ENCODE assay signal across 8 cellular contexts in genomic region chr19:17873661-17874422, GRCh38. TPM values are rescaled to one million over a fixed set of nuclear protein-coding genes. Genes with fewer than 3 reads are reported as not detected.
A peak's percentile ranks its signal among the peaks of the same experiment; 100 is the strongest.
DNase-seq lines count a peak whose midpoint lies in the region; ATAC-seq lines count a peak whose summit lies in the region.

No MANE protein-coding gene starts in this region.

- peak overlapping the region; percentile 85 to 93 for H3K4me3 Mint-ChIP-seq in activated T-cell treated with anti-CD3 and anti-CD28 coated beads, Interleukin-2, amount 50 U/mL, for 72 hours

- H3K4me1 Mint-ChIP-seq in activated T-cell treated with anti-CD3 and anti-CD28 coated beads, Interleukin-2, amount 50 U/mL, for 72 hours (ENCODE audit: low read depth), result peaks cover 10% of the 10 kb centered on the region

- peak; percentile 30 for DNase-seq in DMS153 treated with DMSO at 0.1 percent for 48 hours (lab: John Stamatoyannopoulos, UW; ENCODE audit: unreplicated experiment)
- no peak for DNase-seq in DMS153 (lab: John Stamatoyannopoulos, UW)
- peak; percentile 25 for DNase-seq in NOMO-1 treated with dmso at 0.1 percent for 144 hours (lab: John Stamatoyannopoulos, UW; ENCODE audit: unreplicated experiment)
- DNase-seq in activated T-cell treated with anti-CD3 and anti-CD28 coated beads, Interleukin-2, amount 50 U/mL, for 72 hours, result peak; percentile 73 to 76
- DNase-seq in stimulated activated CD8-positive, alpha-beta memory T cell treated with anti-CD3 and anti-CD28 coated beads, Interleukin-4, amount 100 ng/mL, for 48 hours, result peak; percentile 82
- DNase-seq in Ammon's horn (ENCODE audit: low spot score), result no peak
- no peak for DNase-seq in pons (ENCODE audit: low spot score)

- H3K27ac Mint-ChIP-seq in activated T-cell treated with anti-CD3 and anti-CD28 coated beads, Interleukin-2, amount 50 U/mL, for 72 hours, result no peak overlapping the region

- H3K9me3 Mint-ChIP-seq in activated T-cell treated with anti-CD3 and anti-CD28 coated beads, Interleukin-2, amount 50 U/mL, for 72 hours, result no peaks in the 10 kb centered on the region

- peaks cover 4% of the 10 kb centered on the region; the same call in 1 of the 2 replicates for H3K4me1 ChIP-seq in iPS-20b (ENCODE audit: insufficient read depth, low read length)

- H3K4me3 ChIP-seq in iPS-20b (ENCODE audit: low read length), result peak overlapping the region; percentile 75

- ATAC-seq in activated T-cell treated with anti-CD3 and anti-CD28 coated beads, Interleukin-2, amount 50 U/mL, for 72 hours (replicated peaks in 1 of 2), result peak; percentile 70 to 75

- peak overlapping the region; percentile 45; the same call in 1 of the 2 replicates for H3K9ac ChIP-seq in iPS-20b (ENCODE audit: low read depth, low read length)

- H3K36me3 ChIP-seq in iPS-20b (ENCODE audit: insufficient read depth, low read depth, low read length), result no peaks in the 10 kb centered on the region

- no peaks in the 10 kb centered on the region for H3K27me3 Mint-ChIP-seq in activated T-cell treated with anti-CD3 and anti-CD28 coated beads, Interleukin-2, amount 50 U/mL, for 72 hours (ENCODE audit: low read depth)

- no peaks in the 10 kb centered on the region for H3K9me3 ChIP-seq in iPS-20b (ENCODE audit: insufficient read depth, low read depth, low read length)

- no peaks in the 10 kb centered on the region for H3K36me3 Mint-ChIP-seq in activated T-cell treated with anti-CD3 and anti-CD28 coated beads, Interleukin-2, amount 50 U/mL, for 72 hours (ENCODE audit: insufficient read depth in 2 of 2)

- H3K27me3 ChIP-seq in iPS-20b (ENCODE audit: insufficient read depth, low read length), result peaks cover 47% of the 10 kb centered on the region

- H3K27ac ChIP-seq in iPS-20b (ENCODE audit: low read length), result no peak overlapping the region

RNA-seq across cellular contexts. Expression of gene SLC5A5, which starts 2.1 kb away (rescaled TPM):
- total RNA-seq in activated T-cell treated with anti-CD3 and anti-CD28 coated beads, Interleukin-2, amount 50 U/mL, for 72 hours, result 1 to 10 TPM; 2.0 to 3.3 TPM

RNA-seq across cellular contexts. Expression of gene RPL18A, which starts 14.1 kb away (rescaled TPM):
- 1,000 to 10,000 TPM; 2,983 to 3,463 TPM for total RNA-seq in activated T-cell treated with anti-CD3 and anti-CD28 coated beads, Interleukin-2, amount 50 U/mL, for 72 hours

RNA-seq across cellular contexts. Expression of gene JAK3, which starts 26.1 kb away (rescaled TPM):
- 100 to 1,000 TPM; 235 to 247 TPM for total RNA-seq in activated T-cell treated with anti-CD3 and anti-CD28 coated beads, Interleukin-2, amount 50 U/mL, for 72 hours

RNA-seq across cellular contexts. Expression of gene INSL3, which starts 52.5 kb away (rescaled TPM):
- 10 to 100 TPM in 1 of 2 donors, 1 to 10 TPM in 1; 6.8 to 12.5 TPM for total RNA-seq in activated T-cell treated with anti-CD3 and anti-CD28 coated beads, Interleukin-2, amount 50 U/mL, for 72 hours

RNA-seq across cellular contexts. Expression of gene CCDC124, which starts 59.0 kb away (rescaled TPM):
- total RNA-seq in activated T-cell treated with anti-CD3 and anti-CD28 coated beads, Interleukin-2, amount 50 U/mL, for 72 hours, result 10 to 100 TPM; 50.1 to 68.1 TPM

Comparison
In these comparisons a context has a peak if more than half of its experiments do, and no peak if none do; other contexts are left out.
1. DNase-seq: peak in DMS153 treated with DMSO at 0.1 percent for 48 hours (single experiment), NOMO-1 treated with dmso at 0.1 percent for 144 hours (single experiment), activated T-cell treated with anti-CD3 and anti-CD28 coated beads, Interleukin-2, amount 50 U/mL, for 72 hours (2 of 2) and stimulated activated CD8-positive, alpha-beta memory T cell treated with anti-CD3 and anti-CD28 coated beads, Interleukin-4, amount 100 ng/mL, for 48 hours (single experiment); none in DMS153 (single experiment), Ammon's horn (single experiment) and pons (single experiment).